Comparison of ENCODE assay signal across 10 cellular contexts in genomic region chr10:123150986-123151738, GRCh38. TPM values are rescaled to one million over a fixed set of nuclear protein-coding genes. Genes with fewer than 3 reads are reported as not detected.
DNase-seq lines count a peak whose midpoint lies in the region; ATAC-seq and TF ChIP-seq lines count a peak whose summit lies in the region.
"Had no signal": no experiment of that assay in that cellular context is flagged by ENCODE, and none has a peak within 500 bp of the region (broad histone marks: within the 10 kb centered on the region; RNA-seq: fewer than 3 reads in every experiment).

No MANE protein-coding gene starts in this region.

- TF ChIP-seq POLR2A in transverse colon (IDR thresholded peaks at IDR 0.05) = no peak

- peaks cover 41% of the 10 kb centered on the region for H3K27me3 Mint-ChIP-seq in activated CD8-positive, alpha-beta memory T cell treated with anti-CD3 and anti-CD28 coated beads, Interleukin-2, amount 10 ng/mL, durations not matched to agents 7 days and 5 days

- in situ Hi-C loops in transverse colon (cut with MboI; ENCODE audit: low pct_ligation_motif_present in 1 of 4, low pct_unique_long_range_greater_than_20kb in 1 of 4, low sequenced_read_pairs in 3 of 4) = no loop called here

- TF ChIP-seq EP300 in transverse colon (IDR thresholded peaks at IDR 0.05; ENCODE audit: low read depth) = no peak

- TF ChIP-seq CTCF in transverse colon (IDR thresholded peaks at IDR 0.05) = no peak

- no peak for ATAC-seq in activated CD8-positive, alpha-beta memory T cell treated with anti-CD3 and anti-CD28 coated beads, Interleukin-2, amount 10 ng/mL, durations not matched to agents 7 days and 5 days
- ATAC-seq in HG03108 (IDR thresholded peaks at IDR 0.05; ENCODE audit: unreplicated experiment) = no peak
- ATAC-seq: left colon had no signal

- intact Hi-C loops in transverse colon (cut with DNase I; ENCODE audit: low total_unique reads) = no loop called here

- 3% methylated on average over 56 of the region's 56 CpGs; no CpG with 5 or more reads in 1 of the 2 donors for WGBS in transverse colon (ENCODE audit: low coverage in 1 of 2), 2 donors

- peak; percentile 69 for DNase-seq in activated effector memory CD4-positive, alpha-beta T cell treated with anti-CD3 and anti-CD28 coated beads, Interleukin-2, amount 50 U/mL, for 16 hours
- no peak for DNase-seq in activated effector memory CD4-positive, alpha-beta T cell treated with Interleukin-2 at 50 U/mL for 16 hours
- DNase-seq in activated CD8-positive, alpha-beta memory T cell treated with anti-CD3 and anti-CD28 coated beads, Interleukin-2, amount 10 ng/mL, durations not matched to agents 7 days and 5 days = no peak
- no peak for DNase-seq in transverse colon
- no peak for DNase-seq in kidney glomerular epithelial cell (lab: John Stamatoyannopoulos, UW)
- DNase-seq: AML-193 had no signal

- H3K27me3 ChIP-seq in iPS-18a (ENCODE audit: control insufficient read depth, insufficient read depth, low read length) = peaks cover 76% of the 10 kb centered on the region
- H3K27me3 ChIP-seq in subcutaneous abdominal adipose tissue (ENCODE audit: control insufficient read depth in 5 of 5, insufficient read depth in 4 of 5, low read length in 5 of 5) = peaks cover 42 to 62% (median 57%) of the 10 kb centered on the region in 5 donors
- H3K27me3 ChIP-seq in transverse colon = peaks cover 74% of the 10 kb centered on the region

- H3K4me1 Mint-ChIP-seq in activated CD8-positive, alpha-beta memory T cell treated with anti-CD3 and anti-CD28 coated beads, Interleukin-2, amount 10 ng/mL, durations not matched to agents 7 days and 5 days = peaks cover 48% of the 10 kb centered on the region

- H3K4me1 ChIP-seq in iPS-18a (ENCODE audit: control insufficient read depth, low read depth, low read length) (peaks cover 53% of the 10 kb centered on the region), subcutaneous abdominal adipose tissue (ENCODE audit: control insufficient read depth in 5 of 5, insufficient read depth in 5 of 5, low read length in 5 of 5) (peaks cover 5 to 50% (median 45%) of the 10 kb centered on the region in 5 donors), transverse colon (peaks cover 18 to 58% (median 49%) of the 10 kb centered on the region in 4 donors)

- CTCF ChIA-PET in activated CD8-positive, alpha-beta memory T cell treated with anti-CD3 and anti-CD28 coated beads, Interleukin-2, amount 10 ng/mL, durations not matched to agents 7 days and 5 days (lab: Charles Lee) = interaction anchor here (1.0 to 3.9 kb wide), 3 partner anchors 12 to 61 kb away, joined by 3 to 26 read pairs (median 25); no protein-coding TSS in a partner anchor

- no peak overlapping the region for H3K27ac Mint-ChIP-seq in activated CD8-positive, alpha-beta memory T cell treated with anti-CD3 and anti-CD28 coated beads, Interleukin-2, amount 10 ng/mL, durations not matched to agents 7 days and 5 days

- no peaks in the 10 kb centered on the region for H3K9me3 Mint-ChIP-seq in activated CD8-positive, alpha-beta memory T cell treated with anti-CD3 and anti-CD28 coated beads, Interleukin-2, amount 10 ng/mL, durations not matched to agents 7 days and 5 days (ENCODE audit: low read depth)

- H3K27ac ChIP-seq in iPS-18a (ENCODE audit: low read length) = no peak overlapping the region
- H3K27ac ChIP-seq in subcutaneous abdominal adipose tissue (ENCODE audit: low read depth, low read length) = no peak overlapping the region
- H3K27ac ChIP-seq in transverse colon = no peak overlapping the region

- peak overlapping the region; percentile 76 for H3K9ac ChIP-seq in iPS-18a (ENCODE audit: low read length)
- no peak overlapping the region for H3K9ac ChIP-seq in subcutaneous abdominal adipose tissue (ENCODE audit: low read length in 5 of 5)

- H3K4me3 Mint-ChIP-seq in activated CD8-positive, alpha-beta memory T cell treated with anti-CD3 and anti-CD28 coated beads, Interleukin-2, amount 10 ng/mL, durations not matched to agents 7 days and 5 days = peak overlapping the region; percentile 48

- H3K4me3 ChIP-seq in iPS-18a (ENCODE audit: low read length) = peak overlapping the region; percentile 64
- H3K4me3 ChIP-seq in subcutaneous abdominal adipose tissue (ENCODE audit: low read depth in 1 of 5, low read length in 5 of 5) = peak overlapping the region in 4 of 5 donors; percentile 11 to 51 (median 40)
- H3K4me3 ChIP-seq in transverse colon = peak overlapping the region in 2 of 4 donors; percentile 7 to 39

- peaks cover 21% of the 10 kb centered on the region for H3K36me3 Mint-ChIP-seq in activated CD8-positive, alpha-beta memory T cell treated with anti-CD3 and anti-CD28 coated beads, Interleukin-2, amount 10 ng/mL, durations not matched to agents 7 days and 5 days

- H3K36me3 ChIP-seq in iPS-18a (ENCODE audit: control insufficient read depth, low read depth, low read length) = peaks cover 8% of the 10 kb centered on the region
- peaks cover under 1 to 1% (median under 1%) of the 10 kb centered on the region in 5 donors for H3K36me3 ChIP-seq in subcutaneous abdominal adipose tissue (ENCODE audit: control insufficient read depth in 5 of 5, insufficient read depth in 5 of 5, low read length in 5 of 5)
- H3K36me3 ChIP-seq in transverse colon = peaks cover 0 to 2% (median under 1%) of the 10 kb centered on the region in 4 donors

- H3K9me3 ChIP-seq in iPS-18a (ENCODE audit: control insufficient read depth, low read depth, low read length) (no peaks in the 10 kb centered on the region), subcutaneous abdominal adipose tissue (ENCODE audit: control insufficient read depth in 5 of 5, low read length in 5 of 5) (no peaks in the 10 kb centered on the region), transverse colon (no peaks in the 10 kb centered on the region)

RNA-seq across cellular contexts. Expression of gene BUB3, which starts 3.0 kb away (rescaled TPM):
- total RNA-seq in activated CD8-positive, alpha-beta memory T cell treated with anti-CD3 and anti-CD28 coated beads, Interleukin-2, amount 10 ng/mL, durations not matched to agents 7 days and 5 days = 100 to 1,000 TPM; 282 to 319 TPM
- 10 to 100 TPM; 22.1 to 91.1 (median 54.9) TPM for total RNA-seq in transverse colon

RNA-seq across cellular contexts. Expression of gene HMX2, which starts 3.2 kb away (rescaled TPM):
- not detected for total RNA-seq in activated CD8-positive, alpha-beta memory T cell treated with anti-CD3 and anti-CD28 coated beads, Interleukin-2, amount 10 ng/mL, durations not matched to agents 7 days and 5 days
- under 1 TPM in 2 of 4 donors, not detected in 2; 0.41 to 0.64 TPM for total RNA-seq in transverse colon

RNA-seq across cellular contexts. Expression of gene HMX3, which starts 15.4 kb away (rescaled TPM):
- total RNA-seq in activated CD8-positive, alpha-beta memory T cell treated with anti-CD3 and anti-CD28 coated beads, Interleukin-2, amount 10 ng/mL, durations not matched to agents 7 days and 5 days = not detected
- total RNA-seq in transverse colon = 1 to 10 TPM in 2 of 4 donors, not detected in 2; 1.2 to 1.7 TPM
